In genomic region chr19:1250374-1251232, GRCh38 we compare ENCODE assay signal across 6 cellular contexts. TPM values are rescaled to one million over a fixed set of nuclear protein-coding genes. Genes with fewer than 3 reads are reported as not detected.
DNase-seq lines count a peak whose midpoint lies in the region; ATAC-seq and TF ChIP-seq lines count a peak whose summit lies in the region.

No MANE protein-coding gene starts in this region.

- H3K56ac ChIP-seq in mesendoderm (ENCODE audit: low read length), result peak overlapping the region; percentile 97

- peak overlapping the region; percentile 87 for H3K27ac ChIP-seq in brain microvascular endothelial cell
- H3K27ac ChIP-seq in mesendoderm (ENCODE audit: low read depth, low read length), result peak overlapping the region; percentile 91

- H2BK15ac ChIP-seq in mesendoderm (replicated peaks; ENCODE audit: low read depth), result no peak overlapping the region

- peaks cover 12% of the 10 kb centered on the region for H3K79me1 ChIP-seq in mesendoderm (ENCODE audit: low read length)

- H3K36me3 ChIP-seq in brain microvascular endothelial cell (replicated peaks) (peaks cover 50% of the 10 kb centered on the region), mesendoderm (ENCODE audit: control insufficient read depth, insufficient read depth, low read length) (peaks cover 18% of the 10 kb centered on the region)

- peak overlapping the region; percentile 99 for H3K18ac ChIP-seq in mesendoderm (ENCODE audit: low read length)

- no peak for TF ChIP-seq POLR2A in GM18505 (IDR thresholded peaks at IDR 0.05; ENCODE audit: borderline replicate concordance, extremely low read depth, insufficient read depth, insufficient read length)

- peaks cover 57% of the 10 kb centered on the region for H3K79me2 ChIP-seq in mesendoderm (ENCODE audit: control insufficient read depth, insufficient read depth, low read length)

- DNase-seq in EL, result peak; percentile 44
- DNase-seq in NCI-H226, result peak; percentile 42
- peak; percentile 40 for DNase-seq in brain microvascular endothelial cell
- DNase-seq in mesendoderm, result peak; percentile 92

- in situ Hi-C loops in brain microvascular endothelial cell (cut with HindIII; ENCODE audit: low pct_ligation_motif_present, low sequenced_read_pairs), result no loop called here

- H3K27me3 ChIP-seq in brain microvascular endothelial cell (replicated peaks), result no peaks in the 10 kb centered on the region
- H3K27me3 ChIP-seq in mesendoderm (ENCODE audit: insufficient read depth, low read length, poor library complexity), result no peaks in the 10 kb centered on the region

- H3K4me2 ChIP-seq in mesendoderm (ENCODE audit: low read length), result peak overlapping the region; percentile 94

- ATAC-seq in GM18505 (IDR thresholded peaks at IDR 0.05; ENCODE audit: unreplicated experiment), result no peak
- ATAC-seq in GM18861 (IDR thresholded peaks at IDR 0.05; ENCODE audit: unreplicated experiment), result no peak

- H3K23ac ChIP-seq in mesendoderm (ENCODE audit: low read length), result peak overlapping the region; percentile 94

- H3K4me1 ChIP-seq in mesendoderm (ENCODE audit: control insufficient read depth, low read depth, low read length), result no peaks in the 10 kb centered on the region

- H3K9ac ChIP-seq in mesendoderm (ENCODE audit: low read length), result peak overlapping the region; percentile 96

- no CpG with 5 or more reads among the region's 97 CpGs for WGBS in mesendoderm (ENCODE audit: extremely low coverage, insufficient coverage, low lambda C conversion rate)

- H3K4ac ChIP-seq in mesendoderm (ENCODE audit: low read depth, low read length), result peak overlapping the region; percentile 100

- H2BK5ac ChIP-seq in mesendoderm (ENCODE audit: low read length), result peak overlapping the region; percentile 75

- H2AK5ac ChIP-seq in mesendoderm (ENCODE audit: low read length), result peak overlapping the region; percentile 54

- H4K8ac ChIP-seq in mesendoderm (ENCODE audit: low read depth, low read length), result peak overlapping the region; percentile 77

- no peak for TF ChIP-seq CTCF in brain microvascular endothelial cell (IDR thresholded peaks at IDR 0.05; ENCODE audit: low read depth, low read length, missing control alignments)

- peak overlapping the region; percentile 90 for H2BK120ac ChIP-seq in mesendoderm (ENCODE audit: low read depth, low read length)

- no peak overlapping the region for H4K5ac ChIP-seq in mesendoderm (ENCODE audit: low read length)

- peak overlapping the region; percentile 79 for H3K4me3 ChIP-seq in brain microvascular endothelial cell (ENCODE audit: low read depth, low read length)
- H3K4me3 ChIP-seq in mesendoderm (ENCODE audit: low read length), result peak overlapping the region; percentile 77

RNA-seq across cellular contexts. Expression of gene MIDN, which starts 2.2 kb away (rescaled TPM):
- 133 TPM for polyA plus RNA-seq in mesendoderm (2013, experiment 1 of 2)
- polyA plus RNA-seq in mesendoderm (2013, experiment 2 of 2), result 131 TPM

RNA-seq across cellular contexts. Expression of gene ATP5F1D, which starts 9.1 kb away (rescaled TPM):
- 127 TPM for polyA plus RNA-seq in mesendoderm (2013, experiment 1 of 2)
- 122 TPM for polyA plus RNA-seq in mesendoderm (2013, experiment 2 of 2)

RNA-seq across cellular contexts. Expression of gene CBARP, which starts 12.8 kb away (rescaled TPM):
- polyA plus RNA-seq in mesendoderm (2013, experiment 1 of 2), result 3.2 TPM
- polyA plus RNA-seq in mesendoderm (2013, experiment 2 of 2), result 3.5 TPM

RNA-seq across cellular contexts. Expression of gene CIRBP, which starts 18.5 kb away (rescaled TPM):
- polyA plus RNA-seq in mesendoderm (2013, experiment 1 of 2), result 93.3 TPM
- 93.6 TPM for polyA plus RNA-seq in mesendoderm (2013, experiment 2 of 2)

RNA-seq across cellular contexts. Expression of gene FAM174C, which starts 24.7 kb away (rescaled TPM):
- 55.7 TPM for polyA plus RNA-seq in mesendoderm (2013, experiment 1 of 2)
- polyA plus RNA-seq in mesendoderm (2013, experiment 2 of 2), result 57.0 TPM

Comparison
In these comparisons a context has a peak if more than half of its experiments do, and no peak if none do; other contexts are left out.
1. DNase-seq: peak in every context shown above with its lines; median percentile 92 in mesendoderm; 44 in EL; 42 in NCI-H226; 40 in brain microvascular endothelial cell.